In the genomic region with DNA sequence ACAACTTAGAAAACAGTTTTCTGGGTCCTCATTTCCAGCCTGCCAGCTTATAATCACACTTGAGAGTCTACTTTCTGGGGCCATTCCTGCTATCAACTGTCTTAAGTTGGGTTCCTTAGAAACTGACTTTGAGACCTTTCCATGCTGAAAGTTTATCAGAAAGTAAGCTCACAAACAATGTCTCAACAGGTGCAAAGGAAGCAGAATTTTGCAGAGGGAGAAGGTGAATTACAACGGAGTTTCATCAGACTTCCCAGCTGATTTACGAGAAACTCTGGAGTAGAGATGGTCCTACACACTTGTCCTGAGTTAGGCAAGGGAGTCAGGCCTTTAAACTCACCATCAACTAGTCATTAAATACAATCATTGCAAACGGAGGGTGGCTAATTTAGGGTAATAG, we compare ENCODE assay signal across 10 cellular contexts. TPM values are rescaled to one million over a fixed set of nuclear protein-coding genes. Genes with fewer than 3 reads are reported as not detected.
"Had no signal": no experiment of that assay in that cellular context is flagged by ENCODE, and none has a peak within 500 bp of the region (broad histone marks: within the 10 kb centered on the region; RNA-seq: fewer than 3 reads in every experiment).

No MANE protein-coding gene starts in this region.

- H3K4me2 ChIP-seq: KMS-11 had no signal

- H3K27ac ChIP-seq: GM23248, KMS-11 had no signal

- H3K4me1 ChIP-seq: HAP-1 had no signal

- H3K36me3 ChIP-seq: HAP-1 had no signal

- ATAC-seq: HCT116 had no signal

- DNase-seq: GM23248, H7, IMR-90, Karpas-422, KBM-7 had no signal

- H3K9me3 ChIP-seq: HAP-1 had no signal

- H2AFZ ChIP-seq: GM23248 had no signal

- H3K4me3 ChIP-seq: GM23248, HAP-1 had no signal

RNA-seq across cellular contexts. Expression of a gene that starts 4.7 kb away (rescaled TPM):
- total RNA-seq: GM23248, H4, H7, HT-29, IMR-90 had no signal
- polyA plus RNA-seq: GM23248, IMR-90 had no signal

RNA-seq across cellular contexts. Expression of a gene that starts 17.0 kb away (rescaled TPM):
- total RNA-seq: GM23248, H4, H7, HT-29, IMR-90 had no signal
- polyA plus RNA-seq: GM23248, IMR-90 had no signal

RNA-seq across cellular contexts. Expression of a gene that starts 31.9 kb away (rescaled TPM):
- total RNA-seq: GM23248, H4, H7, HT-29, IMR-90 had no signal
- polyA plus RNA-seq: GM23248, IMR-90 had no signal
